12 cellular contexts compared by ENCODE assay signal in genomic region chr3:43870110-43870509, GRCh38.
DNase-seq lines count a peak whose midpoint lies in the region; ATAC-seq and TF ChIP-seq lines count a peak whose summit lies in the region.
"Had no signal": no experiment of that assay in that cellular context is flagged by ENCODE, and none has a peak within 500 bp of the region (broad histone marks: within the 10 kb centered on the region; RNA-seq: fewer than 3 reads in every experiment).

No MANE protein-coding gene starts in this region.

- no peak overlapping the region for H3K9ac ChIP-seq in HUES48 (ENCODE audit: low read depth, low read length)
- H3K9ac ChIP-seq in mammary epithelial cell (ENCODE audit: insufficient read depth, low read length), result no peak overlapping the region

- no peaks in the 10 kb centered on the region for H3K79me2 ChIP-seq in mammary epithelial cell (ENCODE audit: insufficient read depth, low read length)

- no peak overlapping the region for H3K4me3 Mint-ChIP-seq in stimulated activated memory B cell treated with anti-CD40 and anti-IgM and Interleukin-4, amounts not matched to agents 10 μg/mL and 1 μg/mL and 100 μg/mL, for 72 hours

- H3K27ac Mint-ChIP-seq in stimulated activated memory B cell treated with anti-CD40 and anti-IgM and Interleukin-4, amounts not matched to agents 10 μg/mL and 1 μg/mL and 100 μg/mL, for 72 hours, result no peak overlapping the region

- H3K4me1 Mint-ChIP-seq in stimulated activated memory B cell treated with anti-CD40 and anti-IgM and Interleukin-4, amounts not matched to agents 10 μg/mL and 1 μg/mL and 100 μg/mL, for 72 hours, result no peaks in the 10 kb centered on the region

- H4K20me1 ChIP-seq in mammary epithelial cell (ENCODE audit: insufficient read depth, low read length), result no peaks in the 10 kb centered on the region

- ATAC-seq in stimulated activated memory B cell treated with anti-CD40 and anti-IgM and Interleukin-4, amounts not matched to agents 10 μg/mL and 1 μg/mL and 100 μg/mL, for 72 hours, result no peak
- ATAC-seq in HG03097 (IDR thresholded peaks at IDR 0.05; ENCODE audit: low FRiP score, unreplicated experiment) (no peak), gastrocnemius medialis (no peak)
- ATAC-seq: Panc1 had no signal

- H3K27ac ChIP-seq in HUES48 (ENCODE audit: low read depth, low read length) (peak overlapping the region; percentile 30), mammary epithelial cell (ENCODE audit: insufficient read depth, low read depth, low read length) (peak overlapping the region; percentile 66), gastrocnemius medialis (no peak overlapping the region)
- H3K27ac ChIP-seq: heart right ventricle had no signal

- DNase-seq in A172 (ENCODE audit: low spot score) (peak; percentile 82), mammary epithelial cell (peak; percentile 50), kidney glomerular epithelial cell (lab: John Stamatoyannopoulos, UW) (peak; percentile 81), NCI-H82 treated with DMSO at 0.1 percent for 48 hours (lab: John Stamatoyannopoulos, UW; ENCODE audit: unreplicated experiment) (no peak), gastrocnemius medialis (no peak)
- DNase-seq: activated naive CD4-positive, alpha-beta T cell treated with anti-CD3 and anti-CD28 coated beads, Interleukin-2, amount 50 U/mL, for 16 hours; heart right ventricle; NCI-H1436 treated with DMSO at 0.1 percent for 48 hours had no signal

- in situ Hi-C loops in mammary epithelial cell (cut with MboI; ENCODE audit: low sequenced_read_pairs in 2 of 2) (no loop called here), gastrocnemius medialis (cut with MboI; ENCODE audit: low sequenced_read_pairs in 4 of 4) (no loop called here)

- H3K36me3 ChIP-seq in HUES48 (ENCODE audit: control insufficient read depth, insufficient read depth, low read length) (no peaks in the 10 kb centered on the region), mammary epithelial cell (ENCODE audit: insufficient read depth, low read length) (no peaks in the 10 kb centered on the region), gastrocnemius medialis (no peaks in the 10 kb centered on the region)
- H3K36me3 ChIP-seq: heart right ventricle had no signal

- H3K4me1 ChIP-seq in HUES48 (ENCODE audit: control insufficient read depth, insufficient read depth, low read length) (peaks cover 19% of the 10 kb centered on the region), mammary epithelial cell (ENCODE audit: insufficient read depth, low read length) (peaks cover 95% of the 10 kb centered on the region), gastrocnemius medialis (no peaks in the 10 kb centered on the region)

- TF ChIP-seq CTCF in mammary epithelial cell (conservative IDR thresholded peaks at IDR 0.05 in 1 of 2, IDR thresholded peaks at IDR 0.05 in 1 of 2; ENCODE audit: extremely low read depth in 1 of 2, insufficient read depth in 1 of 2, low read depth in 1 of 2, low read length in 2 of 2) (no peak), gastrocnemius medialis (IDR thresholded peaks at IDR 0.05 in 4 of 5, conservative IDR thresholded peaks at IDR 0.05 in 1 of 5) (no peak)

- H3K4me2 ChIP-seq in mammary epithelial cell (ENCODE audit: insufficient read depth, low read depth, low read length), result peak overlapping the region; percentile 66

- H3K4me3 ChIP-seq in HUES48 (ENCODE audit: low read depth, low read length), result no peak overlapping the region
- no peak overlapping the region for H3K4me3 ChIP-seq in mammary epithelial cell (replicated peaks in 1 of 3; ENCODE audit: insufficient read depth in 1 of 3, low read depth in 2 of 3, low read length in 3 of 3)
- no peak overlapping the region for H3K4me3 ChIP-seq in gastrocnemius medialis
- H3K4me3 ChIP-seq: heart right ventricle had no signal

- no peaks in the 10 kb centered on the region for H3K27me3 ChIP-seq in HUES48 (ENCODE audit: control insufficient read depth, insufficient read depth, low read length)
- no peaks in the 10 kb centered on the region for H3K27me3 ChIP-seq in mammary epithelial cell (ENCODE audit: insufficient read depth, low read length)
- H3K27me3 ChIP-seq in gastrocnemius medialis, result no peaks in the 10 kb centered on the region

- H3K9me3 ChIP-seq in HUES48 (ENCODE audit: control insufficient read depth, insufficient read depth, low read length) (no peaks in the 10 kb centered on the region), mammary epithelial cell (replicated peaks; ENCODE audit: insufficient read depth, low read length) (no peaks in the 10 kb centered on the region), gastrocnemius medialis (no peaks in the 10 kb centered on the region)
- H3K9me3 ChIP-seq: heart right ventricle had no signal

- dilution Hi-C loops in mammary epithelial cell (cut with HindIII; ENCODE audit: low sequenced_read_pairs), result loop anchor here (5.0 kb wide), 1 partner anchor 83 kb away; no protein-coding TSS in a partner anchor

- H3K9me3 Mint-ChIP-seq in stimulated activated memory B cell treated with anti-CD40 and anti-IgM and Interleukin-4, amounts not matched to agents 10 μg/mL and 1 μg/mL and 100 μg/mL, for 72 hours, result no peaks in the 10 kb centered on the region

- BruUV-seq in mammary epithelial cell (replicated peaks; lab: Mats Ljungman, UMichigan), result no TSS peak

- intact Hi-C loops in mammary epithelial cell (cut with micrococcal nuclease), result loop anchor here (5.0 to 10.0 kb wide), 4 partner anchors 103 to 195 kb away; partner anchors contain the start of gene ABHD5
- intact Hi-C loops in gastrocnemius medialis (cut with DNase I; ENCODE audit: low total_unique reads), result no loop called here

- no peak for TF ChIP-seq POLR2A in gastrocnemius medialis (IDR thresholded peaks at IDR 0.05)

- H3K36me3 Mint-ChIP-seq in stimulated activated memory B cell treated with anti-CD40 and anti-IgM and Interleukin-4, amounts not matched to agents 10 μg/mL and 1 μg/mL and 100 μg/mL, for 72 hours, result no peaks in the 10 kb centered on the region

- CTCF ChIA-PET in mammary epithelial cell (lab: Charles Lee; ENCODE audit: low non-redundant PET), result no interaction called here

- 0% methylated on average over 2 of the region's 2 CpGs for WGBS in mammary epithelial cell (ENCODE audit: low coverage, missing lambda C conversion rate)

- no peak overlapping the region for H2AFZ ChIP-seq in mammary epithelial cell (ENCODE audit: low read depth, low read length)

- H3K27me3 Mint-ChIP-seq in stimulated activated memory B cell treated with anti-CD40 and anti-IgM and Interleukin-4, amounts not matched to agents 10 μg/mL and 1 μg/mL and 100 μg/mL, for 72 hours, result peaks cover 43% of the 10 kb centered on the region

Comparison
In these comparisons a context has a peak if more than half of its experiments do, and no peak if none do; other contexts are left out.
1. DNase-seq: peak in A172 (single experiment), mammary epithelial cell (single experiment) and kidney glomerular epithelial cell (single experiment); none in NCI-H82 treated with DMSO at 0.1 percent for 48 hours (single experiment) and gastrocnemius medialis (0 of 2).
2. H3K27ac ChIP-seq: peak in HUES48 (single experiment) and mammary epithelial cell (single experiment); none in gastrocnemius medialis (0 of 4).